9 cellular contexts compared by ENCODE assay signal in the genomic region with DNA sequence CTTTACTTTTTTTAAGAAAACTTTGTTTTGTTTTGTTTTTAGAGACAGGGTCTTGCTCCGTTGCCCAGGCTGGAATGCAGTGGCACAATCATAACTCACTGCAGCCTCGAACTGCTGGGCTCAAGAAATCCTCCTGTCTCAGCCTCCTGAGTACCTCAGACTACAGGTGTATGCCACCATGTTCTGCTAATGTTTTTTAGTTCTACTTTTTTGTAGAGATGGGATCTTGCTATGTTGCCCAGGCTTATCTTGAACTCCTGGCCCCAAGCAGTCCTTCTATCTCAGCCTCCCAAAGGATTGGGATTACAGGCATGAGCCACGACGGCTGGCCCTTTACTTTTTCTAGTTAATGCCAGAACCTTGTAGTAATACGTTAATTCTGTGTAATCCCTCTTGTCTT.
"Had no signal": no experiment of that assay in that cellular context is flagged by ENCODE, and none has a peak within 500 bp of the region (broad histone marks: within the 10 kb centered on the region; RNA-seq: fewer than 3 reads in every experiment).

No MANE protein-coding gene starts in this region.

- H3K4me3 Mint-ChIP-seq: GM23338, H9, HFFc6, IgD-negative memory B cell had no signal

- H3K4me1 Mint-ChIP-seq: GM23338, H9 had no signal

- H3K27me3 Mint-ChIP-seq: IgD-negative memory B cell had no signal

- H3K4me2 ChIP-seq: GM23338 had no signal

- DNase-seq: H9, HCEC 1CT, HFFc6, KG1 had no signal

- H3K27ac ChIP-seq: HL-60 had no signal

- FAIRE-seq: H1, H54 had no signal

- H3K27ac Mint-ChIP-seq: GM23338, H9, IgD-negative memory B cell had no signal

- ATAC-seq: GM23338 had no signal

- H3K4me3 ChIP-seq: GM23338 had no signal

- H2AFZ ChIP-seq: GM23338 had no signal

- H3K9me3 Mint-ChIP-seq: GM23338, H9, HFFc6, IgD-negative memory B cell had no signal
